In genomic region chr9:113669523-113670115, GRCh38 we compare ENCODE assay signal across 20 cellular contexts.
DNase-seq lines count a peak whose midpoint lies in the region; FAIRE-seq and TF ChIP-seq lines count a peak whose summit lies in the region.
"Had no signal": no experiment of that assay in that cellular context is flagged by ENCODE, and none has a peak within 500 bp of the region (broad histone marks: within the 10 kb centered on the region; RNA-seq: fewer than 3 reads in every experiment).

No MANE protein-coding gene starts in this region.

- TF ChIP-seq CTCF in endothelial cell (IDR thresholded peaks at IDR 0.05; ENCODE audit: unreplicated experiment) = no peak

- DNase-seq in ACHN (peak; percentile 40), GM04504 (ENCODE audit: low read depth) (peak; percentile 65), RCC 7860 (ENCODE audit: low spot score) (peak; percentile 53), endothelial cell (ENCODE audit: low spot score) (no peak), NCI-H510A treated with DMSO at 0.1 percent for 48 hours (lab: John Stamatoyannopoulos, UW) (no peak), NCI-H1417 treated with DMSO at 0.1 percent for 48 hours (lab: John Stamatoyannopoulos, UW) (no peak), NCI-H1436 treated with DMSO at 0.1 percent for 48 hours (lab: John Stamatoyannopoulos, UW) (no peak)
- no peak for DNase-seq in effector CD8-positive, alpha-beta T cell (lab: John Stamatoyannopoulos, UW)
- DNase-seq: activated CD4-positive, CD25-positive, alpha-beta regulatory T cell treated with anti-CD3 and anti-CD28 coated beads, Interleukin-2, amount 50 U/mL, for 72 hours; activated gamma-delta T cell; COR-L47; H9; heart right ventricle; kidney; NCI-H2081 treated with DMSO at 0.1 percent for 48 hours; NCI-H526 treated with DMSO at 0.1 percent for 48 hours; T-helper 1 cell had no signal

- in situ Hi-C loops in ACHN (cut with HindIII; ENCODE audit: low pct_ligation_motif_present, low pct_unique_long_range_greater_than_20kb, low sequenced_read_pairs) = no loop called here

- H3K27me3 Mint-ChIP-seq in endothelial cell (ENCODE audit: unreplicated experiment) = peaks cover 5% of the 10 kb centered on the region

- no peak overlapping the region for H3K4me3 Mint-ChIP-seq in endothelial cell (ENCODE audit: unreplicated experiment)
- H3K4me3 Mint-ChIP-seq: H9, neural progenitor cell had no signal

- no peaks in the 10 kb centered on the region for H3K9me3 Mint-ChIP-seq in endothelial cell (ENCODE audit: unreplicated experiment)
- H3K9me3 Mint-ChIP-seq: H9, neural progenitor cell had no signal

- H3K36me3 Mint-ChIP-seq in endothelial cell (ENCODE audit: low read depth, unreplicated experiment) = peaks cover 6% of the 10 kb centered on the region
- H3K36me3 Mint-ChIP-seq: neural progenitor cell had no signal

- H3K4me1 Mint-ChIP-seq in endothelial cell (ENCODE audit: unreplicated experiment) = peaks cover 14% of the 10 kb centered on the region

- FAIRE-seq in RCC 7860 (lab: Jason Lieb, UNC) = no peak
- FAIRE-seq: A549, HTR-8/SVneo, kidney had no signal

- H3K27ac Mint-ChIP-seq in endothelial cell (ENCODE audit: unreplicated experiment) = peak overlapping the region; percentile 50
- H3K27ac Mint-ChIP-seq: H9, neural progenitor cell had no signal

Comparison
In these comparisons a context has a peak if more than half of its experiments do, and no peak if none do; other contexts are left out.
1. DNase-seq: peak in ACHN (single experiment), GM04504 (single experiment) and RCC 7860 (single experiment); none in endothelial cell (single experiment), NCI-H510A treated with DMSO at 0.1 percent for 48 hours (single experiment), NCI-H1417 treated with DMSO at 0.1 percent for 48 hours (single experiment), NCI-H1436 treated with DMSO at 0.1 percent for 48 hours (single experiment) and effector CD8-positive, alpha-beta T cell (single experiment).